8 cellular contexts compared by ENCODE assay signal in the genomic region with DNA sequence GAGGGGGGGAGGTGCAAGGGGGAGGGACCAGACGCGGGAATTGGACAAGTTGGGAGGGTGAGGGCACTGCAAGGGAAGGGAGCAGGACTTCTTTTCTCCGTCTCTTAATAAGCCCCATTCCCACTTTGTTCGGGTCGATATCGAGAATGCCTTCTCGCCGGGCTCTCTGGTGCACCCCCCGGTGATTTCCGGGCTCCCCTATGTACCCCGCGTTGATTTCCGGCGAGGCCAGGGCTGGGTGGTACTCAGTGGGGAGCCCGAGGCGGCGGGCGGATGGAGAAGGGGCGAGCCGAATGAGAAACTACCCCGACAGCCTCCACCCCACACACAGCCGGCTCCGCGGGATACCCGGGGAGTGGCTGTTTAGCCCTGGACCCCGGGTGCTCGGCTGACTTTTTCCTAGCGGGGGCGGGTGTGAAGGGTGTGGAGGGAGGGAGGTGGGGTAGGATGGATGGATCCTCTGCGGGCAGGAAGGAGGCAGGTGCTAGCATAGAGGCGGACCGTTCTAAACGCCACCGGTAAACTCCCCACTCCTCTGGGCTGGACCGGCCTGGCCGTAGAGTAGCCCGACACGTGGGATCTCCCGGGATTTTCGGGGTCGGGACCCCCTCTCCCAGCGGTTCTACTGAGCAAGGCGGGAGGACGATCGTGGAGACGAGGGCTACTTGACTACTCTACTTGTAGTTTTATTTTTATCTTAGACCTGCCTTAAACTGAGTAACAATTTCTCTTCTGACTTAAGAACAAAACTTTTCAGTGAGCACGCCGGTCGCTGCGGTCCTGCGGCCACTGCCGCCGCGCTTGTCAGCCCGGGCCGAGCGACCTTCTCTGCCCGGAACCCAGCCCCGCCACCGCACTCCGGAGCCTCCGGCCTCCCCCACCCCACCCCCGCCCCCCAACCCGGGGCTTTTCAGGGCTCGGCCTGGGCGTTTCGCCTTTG. TPM values are rescaled to one million over a fixed set of nuclear protein-coding genes. Genes with fewer than 3 reads are reported as not detected.
DNase-seq lines count a peak whose midpoint lies in the region; ATAC-seq and TF ChIP-seq lines count a peak whose summit lies in the region.

No MANE protein-coding gene starts in this region.

- no peaks in the 10 kb centered on the region for H3K9me3 ChIP-seq in neuronal stem cell (replicated peaks in 1 of 2; ENCODE audit: control insufficient read depth in 2 of 2, insufficient read depth in 1 of 2, low read depth in 1 of 2, low read length in 2 of 2)

- H3K4me2 ChIP-seq in neuronal stem cell (ENCODE audit: insufficient read depth, low read length, poor library complexity, severe bottlenecking) = peak overlapping the region; percentile 74

- CTCF ChIA-PET in activated B cell treated with CpG ODN at 0.5 μM for 24 hours (lab: Charles Lee) = no interaction called here

- H3K14ac ChIP-seq in neuronal stem cell (ENCODE audit: low read length) = no peak overlapping the region

- H2BK120ac ChIP-seq in neuronal stem cell (ENCODE audit: low read depth, low read length) = no peak overlapping the region

- H2BK15ac ChIP-seq in neuronal stem cell (ENCODE audit: low read length) = no peak overlapping the region

- H3K27ac ChIP-seq in neuronal stem cell (replicated peaks; ENCODE audit: low read length) = no peak overlapping the region

- no peak for TF ChIP-seq CTCF in activated B cell treated with CpG ODN at 0.5 μM for 24 hours (IDR thresholded peaks at IDR 0.05)

- no peaks in the 10 kb centered on the region for H3K9me3 Mint-ChIP-seq in activated B cell treated with CpG ODN at 0.5 μM for 24 hours

- intact Hi-C loops in activated B cell treated with CpG ODN at 0.5 μM for 24 hours (cut with micrococcal nuclease) = loop anchor here (2.0 kb wide), 3 partner anchors 17 to 309 kb away; partner anchors contain the start of gene ERI3

- H3K4ac ChIP-seq in neuronal stem cell (ENCODE audit: low read length) = no peak overlapping the region

- H3K36me3 Mint-ChIP-seq in activated B cell treated with CpG ODN at 0.5 μM for 24 hours (ENCODE audit: low read depth) = no peaks in the 10 kb centered on the region

- H4K8ac ChIP-seq in neuronal stem cell (ENCODE audit: low read depth, low read length) = no peak overlapping the region

- no peak overlapping the region for H4K91ac ChIP-seq in neuronal stem cell (ENCODE audit: low read depth, low read length, poor library complexity)

- peak overlapping the region; percentile 86 for H3K4me3 Mint-ChIP-seq in activated B cell treated with CpG ODN at 0.5 μM for 24 hours

- ATAC-seq in activated B cell treated with CpG ODN at 0.5 μM for 24 hours (ENCODE audit: low read depth) = peak; percentile 26
- peak; percentile 52 for ATAC-seq in esophagus mucosa
- no peak for ATAC-seq in HG03045 (IDR thresholded peaks at IDR 0.05; ENCODE audit: unreplicated experiment)

- peaks cover 10 to 54% (median 23%) of the 10 kb centered on the region in 3 experiments for H3K27me3 ChIP-seq in neuronal stem cell (ENCODE audit: control insufficient read depth in 3 of 3, insufficient read depth in 3 of 3, low read depth in 1 of 3, low read length in 3 of 3)

- peak overlapping the region; percentile 48 for H3K18ac ChIP-seq in neuronal stem cell (ENCODE audit: low read length)

- peak overlapping the region; percentile 85 to 99 for H3K4me3 ChIP-seq in neuronal stem cell (ENCODE audit: low read length in 2 of 2)

- H3K23ac ChIP-seq in neuronal stem cell (ENCODE audit: low read depth, low read length, poor library complexity) = no peak overlapping the region

- peak; percentile 17 for DNase-seq in activated naive CD4-positive, alpha-beta T cell treated with Interleukin-2 at 50 U/mL for 16 hours
- no peak for DNase-seq in activated naive CD4-positive, alpha-beta T cell (lab: John Stamatoyannopoulos, UW)
- DNase-seq in activated B cell treated with CpG ODN at 0.5 μM for 24 hours (peak; percentile 37), neuronal stem cell (ENCODE audit: low spot score) (no peak), putamen (ENCODE audit: low spot score) (no peak)
- no peak for DNase-seq in effector CD8-positive, alpha-beta T cell (lab: John Stamatoyannopoulos, UW)

- peak overlapping the region; percentile 31 for H3K9ac ChIP-seq in neuronal stem cell (ENCODE audit: low read depth, low read length, poor library complexity)

- H2BK12ac ChIP-seq in neuronal stem cell (ENCODE audit: low read length) = no peak overlapping the region

- no peaks in the 10 kb centered on the region for H3K79me1 ChIP-seq in neuronal stem cell (ENCODE audit: low read depth, low read length)

- H3K27ac Mint-ChIP-seq in activated B cell treated with CpG ODN at 0.5 μM for 24 hours = no peak overlapping the region

- H3K36me3 ChIP-seq in neuronal stem cell (replicated peaks in 1 of 2; ENCODE audit: control insufficient read depth in 2 of 2, insufficient read depth in 2 of 2, low read length in 2 of 2) = peaks cover 0 to 3% of the 10 kb centered on the region in 2 donors

- POLR2A ChIA-PET in activated B cell treated with CpG ODN at 0.5 μM for 24 hours (lab: Charles Lee) = interaction anchor here (0.6 kb wide), 1 partner anchor 19 kb away, joined by 4 read pairs; no protein-coding TSS in a partner anchor

- H3K27me3 Mint-ChIP-seq in activated B cell treated with CpG ODN at 0.5 μM for 24 hours = peaks cover 51% of the 10 kb centered on the region

- H3K4me1 ChIP-seq in neuronal stem cell (ENCODE audit: control insufficient read depth in 2 of 2, insufficient read depth in 1 of 2, low read depth in 1 of 2, low read length in 2 of 2) = peaks cover 14% of the 10 kb centered on the region in 2 donors

- H2AK5ac ChIP-seq in neuronal stem cell (ENCODE audit: low read depth, low read length) = peak overlapping the region; percentile 28

- H3K4me1 Mint-ChIP-seq in activated B cell treated with CpG ODN at 0.5 μM for 24 hours = peaks cover 38% of the 10 kb centered on the region

- peak overlapping the region; percentile 70 for H2AFZ ChIP-seq in neuronal stem cell (ENCODE audit: low read length)

- WGBS in neuronal stem cell (ENCODE audit: extremely low coverage in 2 of 2, insufficient read length in 2 of 2, insufficient replicate concordance in 1 of 2), 2 donors = no CpG with 5 or more reads among the region's 67 CpGs

- H2BK5ac ChIP-seq in neuronal stem cell (ENCODE audit: low read length) = peak overlapping the region; percentile 20

RNA-seq across cellular contexts. Expression of gene RNF220, which starts 1.0 kb away (rescaled TPM):
- 102 and 103 TPM in 2 replicates for total RNA-seq in activated B cell treated with CpG ODN at 0.5 μM for 24 hours
- 29.4 TPM for total RNA-seq in esophagus mucosa
- polyA plus RNA-seq in neuronal stem cell (2013, experiment 1 of 2) = 105 TPM
- polyA plus RNA-seq in neuronal stem cell (2013, experiment 2 of 2) = 97.3 TPM

RNA-seq across cellular contexts. Expression of gene ERI3, which starts 51.0 kb away (rescaled TPM):
- total RNA-seq in activated B cell treated with CpG ODN at 0.5 μM for 24 hours = 36.2 and 37.9 TPM in 2 replicates
- total RNA-seq in esophagus mucosa = 26.5 TPM
- polyA plus RNA-seq in neuronal stem cell (2013, experiment 1 of 2) = 64.6 TPM
- polyA plus RNA-seq in neuronal stem cell (2013, experiment 2 of 2) = 61.4 TPM

Comparison
In these comparisons a context has a peak if more than half of its experiments do, and no peak if none do; other contexts are left out.
1. DNase-seq: peak in activated naive CD4-positive, alpha-beta T cell treated with Interleukin-2 at 50 U/mL for 16 hours (single experiment) and activated B cell treated with CpG ODN at 0.5 μM for 24 hours (single experiment); none in activated naive CD4-positive, alpha-beta T cell (0 of 4), neuronal stem cell (single experiment), putamen (single experiment) and effector CD8-positive, alpha-beta T cell (single experiment).